Comparison of ENCODE assay signal across 9 cellular contexts in the genomic region with DNA sequence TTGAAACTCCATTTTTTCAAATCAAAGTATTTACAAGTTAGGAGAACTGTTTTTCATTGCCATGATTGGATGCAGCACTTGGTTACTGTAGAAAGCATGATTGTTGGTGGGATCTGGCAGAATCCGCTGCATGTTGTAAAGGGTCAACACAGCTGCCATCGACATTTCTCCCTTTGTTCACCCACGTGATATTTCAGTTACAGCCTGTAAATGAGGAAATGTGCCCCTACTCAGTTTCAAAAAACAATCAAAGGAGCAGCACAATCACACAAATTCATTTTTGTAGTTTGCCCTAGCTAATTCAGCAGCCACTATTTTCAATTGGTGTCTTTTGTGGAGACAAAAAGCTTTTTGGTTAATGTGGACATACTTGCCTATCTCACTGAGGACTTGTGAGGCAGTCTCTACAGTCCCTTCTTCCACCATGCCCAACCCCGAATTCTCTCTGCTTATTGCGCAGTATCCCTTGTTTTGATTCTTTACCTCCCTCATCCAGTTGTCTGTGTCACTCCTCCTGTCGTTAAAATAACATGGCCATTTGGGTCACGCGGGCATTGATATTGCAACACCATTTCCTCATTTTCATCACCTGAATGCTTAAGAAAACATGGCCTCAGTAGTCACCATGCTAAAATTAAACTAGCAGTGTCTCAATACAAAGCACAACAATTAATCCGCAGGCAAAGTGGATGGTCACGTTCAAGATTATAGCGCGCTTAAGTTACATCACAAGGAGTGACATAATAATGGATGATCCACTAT. TPM values are rescaled to one million over a fixed set of nuclear protein-coding genes. Genes with fewer than 3 reads are reported as not detected.
A peak's percentile ranks its signal among the peaks of the same experiment; 100 is the strongest.
DNase-seq lines count a peak whose midpoint lies in the region; ATAC-seq and TF ChIP-seq lines count a peak whose summit lies in the region.
"Had no signal": no experiment of that assay in that cellular context is flagged by ENCODE, and none has a peak within 500 bp of the region (broad histone marks: within the 10 kb centered on the region; RNA-seq: fewer than 3 reads in every experiment).

No MANE protein-coding gene starts in this region.

- H3F3A ChIP-seq in MM.1S (ENCODE audit: insufficient read depth, low read length): peaks cover 12% of the 10 kb centered on the region

- no peak for ATAC-seq in activated B cell treated with CpG ODN at 0.5 μM for 24 hours (ENCODE audit: low read depth)
- no peak for ATAC-seq in naive B cell (ENCODE audit: low read depth in 2 of 2)

- no peak overlapping the region for H3K27ac ChIP-seq in MM.1S (ENCODE audit: low read length)

- TF ChIP-seq CTCF in CD14-positive monocyte (IDR thresholded peaks at IDR 0.05) (no peak), MM.1S (IDR thresholded peaks at IDR 0.05; ENCODE audit: low read length) (no peak), activated B cell treated with CpG ODN at 0.5 μM for 24 hours (IDR thresholded peaks at IDR 0.05) (no peak)

- POLR2A ChIA-PET in activated B cell treated with CpG ODN at 0.5 μM for 24 hours (lab: Charles Lee): interaction anchor here (1.1 kb wide), 1 partner anchor 23 kb away, joined by 4 read pairs; no protein-coding TSS in a partner anchor

- no peaks in the 10 kb centered on the region for H3K9me3 ChIP-seq in MM.1S (replicated peaks; ENCODE audit: insufficient read depth, low read length)

- no peaks in the 10 kb centered on the region for H3K36me3 ChIP-seq in MM.1S (replicated peaks; ENCODE audit: insufficient read depth, low read length)

- peak overlapping the region; percentile 95 to 100 (median 97) for H3K27ac Mint-ChIP-seq in CD14-positive monocyte
- peak overlapping the region; percentile 4 for H3K27ac Mint-ChIP-seq in activated B cell treated with CpG ODN at 0.5 μM for 24 hours
- peak overlapping the region in 5 of 6 donors; percentile 12 to 93 (median 67) for H3K27ac Mint-ChIP-seq in naive B cell

- H3K9me2 ChIP-seq in MM.1S (replicated peaks; ENCODE audit: insufficient read depth, low read length): no peaks in the 10 kb centered on the region

- H4K20me1 ChIP-seq in MM.1S (ENCODE audit: insufficient read depth, low read length): no peaks in the 10 kb centered on the region

- CTCF ChIA-PET in activated B cell treated with CpG ODN at 0.5 μM for 24 hours (lab: Charles Lee): no interaction called here

- peaks cover 6 to 18% (median 12%) of the 10 kb centered on the region in 3 donors for H3K27me3 Mint-ChIP-seq in CD14-positive monocyte (ENCODE audit: low read depth in 3 of 3)
- H3K27me3 Mint-ChIP-seq in activated B cell treated with CpG ODN at 0.5 μM for 24 hours: no peaks in the 10 kb centered on the region
- no peaks in the 10 kb centered on the region for H3K27me3 Mint-ChIP-seq in naive B cell

- H3K4me1 ChIP-seq in MM.1S (ENCODE audit: low read length): peaks cover 16% of the 10 kb centered on the region

- peaks cover 71% of the 10 kb centered on the region for H3K4me1 Mint-ChIP-seq in CD14-positive monocyte
- peaks cover 56% of the 10 kb centered on the region for H3K4me1 Mint-ChIP-seq in activated B cell treated with CpG ODN at 0.5 μM for 24 hours
- H3K4me1 Mint-ChIP-seq in naive B cell: peaks cover 41 to 58% (median 50%) of the 10 kb centered on the region in 3 donors

- H3K4me3 Mint-ChIP-seq in CD14-positive monocyte: peak overlapping the region; percentile 53 to 72
- H3K4me3 Mint-ChIP-seq in activated B cell treated with CpG ODN at 0.5 μM for 24 hours: peak overlapping the region; percentile 0
- peak overlapping the region; percentile 13 to 85 (median 54) for H3K4me3 Mint-ChIP-seq in naive B cell

- H3K4me2 ChIP-seq in MM.1S (ENCODE audit: low read depth, low read length): peak overlapping the region; percentile 78

- no peak overlapping the region for H3K9ac ChIP-seq in MM.1S (ENCODE audit: low read length)

- H3K79me2 ChIP-seq in MM.1S (ENCODE audit: low read length): no peaks in the 10 kb centered on the region

- DNase-seq in CD14-positive monocyte (ENCODE audit: low spot score) (peak; percentile 95), MM.1S (no peak), activated B cell treated with CpG ODN at 0.5 μM for 24 hours (no peak), naive B cell (no peak), A172 (ENCODE audit: low spot score) (no peak), SK-N-DZ (ENCODE audit: low spot score) (no peak), EL (no peak), activated gamma-delta T cell (lab: John Stamatoyannopoulos, UW) (no peak)
- DNase-seq: NK-92 treated with Interleukin-12 subunit alpha and Interleukin-12 subunit beta, amount 100 ng/mL, for 24 hours had no signal

- intact Hi-C loops in CD14-positive monocyte (cut with micrococcal nuclease): loop anchor here (1.0 to 10.0 kb wide), 3 partner anchors 23 to 347 kb away; partner anchors contain the start of gene MAP3K2 (in 1 of the 2)
- intact Hi-C loops in activated B cell treated with CpG ODN at 0.5 μM for 24 hours (cut with micrococcal nuclease): loop anchor here (5.0 kb wide), 2 partner anchors 116 to 329 kb away; partner anchors contain the start of gene IWS1

- peaks cover 0 to 1% of the 10 kb centered on the region in 2 donors for H3K36me3 Mint-ChIP-seq in CD14-positive monocyte
- no peaks in the 10 kb centered on the region for H3K36me3 Mint-ChIP-seq in activated B cell treated with CpG ODN at 0.5 μM for 24 hours (ENCODE audit: low read depth)
- peaks cover 0 to 5% of the 10 kb centered on the region in 2 donors for H3K36me3 Mint-ChIP-seq in naive B cell

- H3K27me3 ChIP-seq in MM.1S (replicated peaks; ENCODE audit: insufficient read depth, low read length): no peaks in the 10 kb centered on the region

- H3K9me3 Mint-ChIP-seq in CD14-positive monocyte: no peaks in the 10 kb centered on the region
- no peaks in the 10 kb centered on the region for H3K9me3 Mint-ChIP-seq in activated B cell treated with CpG ODN at 0.5 μM for 24 hours
- peaks cover 0 to 1% (median 0%) of the 10 kb centered on the region in 7 donors for H3K9me3 Mint-ChIP-seq in naive B cell

- H3K4me3 ChIP-seq in MM.1S (ENCODE audit: low read length): 0 out of 2 replicates have a peak overlapping the region, but pooled peaks have one; percentile 31

- H2AFZ ChIP-seq in MM.1S (ENCODE audit: low read length): peak overlapping the region; percentile 78; the same call in 1 of the 2 replicates

RNA-seq across cellular contexts. Expression of gene PROC, which starts 6.4 kb away (rescaled TPM):
- not detected for polyA plus RNA-seq in CD14-positive monocyte
- not detected in 2 replicates for total RNA-seq in activated B cell treated with CpG ODN at 0.5 μM for 24 hours
- polyA plus RNA-seq in naive B cell (ENCODE audit: low read depth in 6 of 6): under 1 TPM in 1 of 6 donors, not detected in 5; 0.53 TPM
- total RNA-seq in A172 (2014; rRNA removed; shearing (Covaris generic)): 2.7 and 2.8 TPM in 2 replicates
- 0.07 and 0.19 TPM in 2 replicates for polyA plus RNA-seq in SK-N-DZ (2014; cell fraction: cytosol; rRNA removed)
- 0.86 TPM in 1 of 2 replicates, not detected in the other for polyA plus RNA-seq in SK-N-DZ (2014; cell fraction: nucleus; rRNA removed)

RNA-seq across cellular contexts. Expression of gene MAP3K2, which starts 24.0 kb away (rescaled TPM):
- polyA plus RNA-seq in CD14-positive monocyte (10 to 100 TPM; 66.3 to 86.4 TPM), naive B cell (ENCODE audit: low read depth in 6 of 6) (100 to 1,000 TPM in 1 of 6 donors, 10 to 100 TPM in 5; 67.2 to 101 (median 73.2) TPM)
- total RNA-seq in activated B cell treated with CpG ODN at 0.5 μM for 24 hours: 63.1 and 77.7 TPM in 2 replicates
- 43.3 and 47.5 TPM in 2 replicates for total RNA-seq in A172 (2014; rRNA removed; shearing (Covaris generic))
- 9.0 and 12.2 TPM in 2 replicates for polyA plus RNA-seq in SK-N-DZ (2014; cell fraction: cytosol; rRNA removed)
- polyA plus RNA-seq in SK-N-DZ (2014; cell fraction: nucleus; rRNA removed): 19.9 and 27.0 TPM in 2 replicates

Comparison
In these comparisons a context has a peak if more than half of its experiments do, and no peak if none do; other contexts are left out.
1. H3K27ac Mint-ChIP-seq: peak in every context shown above with its lines; median percentile 97 in CD14-positive monocyte; 67 in naive B cell; 4 in activated B cell treated with CpG ODN at 0.5 μM for 24 hours.
2. H3K4me3 Mint-ChIP-seq: peak in every context shown above with its lines; median percentile 62 in CD14-positive monocyte; 54 in naive B cell; 0 in activated B cell treated with CpG ODN at 0.5 μM for 24 hours.